In genomic region chr18:80247403-80247916, GRCh38 we compare ENCODE assay signal across 8 cellular contexts. TPM values are rescaled to one million over a fixed set of nuclear protein-coding genes. Genes with fewer than 3 reads are reported as not detected.
A peak's percentile ranks its signal among the peaks of the same experiment; 100 is the strongest.
DNase-seq lines count a peak whose midpoint lies in the region; ATAC-seq and TF ChIP-seq lines count a peak whose summit lies in the region.

PARD6G (minus strand) TSS chr18:80247514; CDS start chr18:80247348, 166 bp downstream.

- H3K27ac ChIP-seq in C4-2B (peak within 1 kb of the TSS; percentile 61), RWPE2 (ENCODE audit: poor library complexity, severe bottlenecking) (peak within 1 kb of the TSS; percentile 72), testis (peak within 1 kb of the TSS in 1 of 2 donors; percentile 50)

- ATAC-seq in RWPE2 (ENCODE audit: low read depth) = peak; percentile 32
- ATAC-seq in Right ventricle myocardium inferior = peak; percentile 95

- WGBS in testis, 2 donors = 0 to 1% methylated on average over 11 to 48 of the region's 60 CpGs

- H3K4me1 Mint-ChIP-seq in IgD-negative memory B cell = no peaks in the 10 kb centered on the region
- peaks cover 8% of the 10 kb centered on the region for H3K4me1 Mint-ChIP-seq in activated naive CD4-positive, alpha-beta T cell treated with anti-CD3 and anti-CD28 coated beads, Interleukin-2, amount 50 U/mL, for 24 hours
- H3K4me1 Mint-ChIP-seq in osteocyte (ENCODE audit: unreplicated experiment) = peaks cover 7% of the 10 kb centered on the region

- peaks cover 14% of the 10 kb centered on the region for H3K4me1 ChIP-seq in RWPE2 (ENCODE audit: insufficient read depth, poor library complexity, severe bottlenecking)
- H3K4me1 ChIP-seq in testis = no peaks in the 10 kb centered on the region

- peak within 1 kb of the TSS; percentile 74 for H3K4me3 ChIP-seq in RWPE2 (ENCODE audit: severe bottlenecking)
- peak within 1 kb of the TSS; percentile 71 to 77 for H3K4me3 ChIP-seq in testis

- peaks cover 0 to 2% (median 0%) of the 10 kb centered on the region in 3 donors for H3K9me3 Mint-ChIP-seq in IgD-negative memory B cell
- H3K9me3 Mint-ChIP-seq in activated naive CD4-positive, alpha-beta T cell treated with anti-CD3 and anti-CD28 coated beads, Interleukin-2, amount 50 U/mL, for 24 hours = no peaks in the 10 kb centered on the region
- no peaks in the 10 kb centered on the region for H3K9me3 Mint-ChIP-seq in osteocyte (ENCODE audit: unreplicated experiment)

- H3K36me3 ChIP-seq in RWPE2 (ENCODE audit: low read depth) (no peaks in the 10 kb centered on the region), testis (ENCODE audit: low read depth, missing control alignments) (no peaks in the 10 kb centered on the region)

- peaks cover 37% of the 10 kb centered on the region for H3K27me3 Mint-ChIP-seq in IgD-negative memory B cell
- H3K27me3 Mint-ChIP-seq in activated naive CD4-positive, alpha-beta T cell treated with anti-CD3 and anti-CD28 coated beads, Interleukin-2, amount 50 U/mL, for 24 hours = peaks cover 24% of the 10 kb centered on the region
- H3K27me3 Mint-ChIP-seq in osteocyte (ENCODE audit: unreplicated experiment) = peaks cover 3% of the 10 kb centered on the region

- peak within 1 kb of the TSS in 3 of 4 donors; percentile 28 to 68 (median 66) for H3K4me3 Mint-ChIP-seq in IgD-negative memory B cell
- H3K4me3 Mint-ChIP-seq in activated naive CD4-positive, alpha-beta T cell treated with anti-CD3 and anti-CD28 coated beads, Interleukin-2, amount 50 U/mL, for 24 hours = peak within 1 kb of the TSS; percentile 74
- peak within 1 kb of the TSS; percentile 79 for H3K4me3 Mint-ChIP-seq in osteocyte (ENCODE audit: unreplicated experiment)

- H3K27me3 ChIP-seq in RWPE2 (ENCODE audit: insufficient read depth, poor library complexity, severe bottlenecking) (no peaks in the 10 kb centered on the region), testis (no peaks in the 10 kb centered on the region)

- no peak; the same call in 1 of the 2 replicates for TF ChIP-seq CTCF in C4-2B (conservative IDR thresholded peaks at IDR 0.05)
- TF ChIP-seq CTCF in GM20000 (IDR thresholded peaks at IDR 0.05; ENCODE audit: extremely low read depth, missing control alignments) = no peak
- TF ChIP-seq CTCF in RWPE2 (IDR thresholded peaks at IDR 0.05; ENCODE audit: poor library complexity, severe bottlenecking) = peak; percentile 21
- TF ChIP-seq CTCF in osteocyte (IDR thresholded peaks at IDR 0.05) = peak; percentile 29
- TF ChIP-seq CTCF in testis (IDR thresholded peaks at IDR 0.05) = no peak

- peak; percentile 96 for DNase-seq in GM20000 (ENCODE audit: low spot score)
- DNase-seq in RWPE2 (ENCODE audit: low spot score) = peak; percentile 83
- DNase-seq in Right ventricle myocardium inferior (ENCODE audit: missing footprints) = peak; percentile 91
- DNase-seq in osteocyte (ENCODE audit: extremely low spot score, unreplicated experiment) = peak; percentile 94
- DNase-seq in testis = peak; percentile 89

- no peak within 1 kb of the TSS for H3K27ac Mint-ChIP-seq in IgD-negative memory B cell
- H3K27ac Mint-ChIP-seq in activated naive CD4-positive, alpha-beta T cell treated with anti-CD3 and anti-CD28 coated beads, Interleukin-2, amount 50 U/mL, for 24 hours = no peak within 1 kb of the TSS
- H3K27ac Mint-ChIP-seq in osteocyte (ENCODE audit: unreplicated experiment) = no peak within 1 kb of the TSS

- intact Hi-C loops in Right ventricle myocardium inferior (cut with DNase I) (no loop called here), testis (cut with DNase I; ENCODE audit: low total_unique reads) (no loop called here)

- H3K36me3 Mint-ChIP-seq in IgD-negative memory B cell (no peaks in the 10 kb centered on the region), osteocyte (ENCODE audit: unreplicated experiment) (no peaks in the 10 kb centered on the region)
- H3K36me3 Mint-ChIP-seq in activated naive CD4-positive, alpha-beta T cell treated with anti-CD3 and anti-CD28 coated beads, Interleukin-2, amount 50 U/mL, for 24 hours = no peaks in the 10 kb centered on the region

- TF ChIP-seq POLR2A in testis (IDR thresholded peaks at IDR 0.05) = no peak

- H3K9me3 ChIP-seq in RWPE2 (ENCODE audit: severe bottlenecking) = no peaks in the 10 kb centered on the region
- no peaks in the 10 kb centered on the region for H3K9me3 ChIP-seq in testis

RNA-seq across cellular contexts. Expression of gene PARD6G, which starts in this region (rescaled TPM):
- polyA plus RNA-seq in IgD-negative memory B cell = not detected
- total RNA-seq in Right ventricle myocardium inferior = 2.1 TPM
- 16.5 and 18.9 TPM in 2 replicates for total RNA-seq in osteocyte
- total RNA-seq in testis = 1 to 10 TPM; 5.3 to 7.5 TPM
- 3.0 TPM for polyA plus RNA-seq in testis (ENCODE audit: insufficient read depth, low read depth, low replicate concordance)

Comparison
In these comparisons a context has a peak if more than half of its experiments do, and no peak if none do; other contexts are left out.
1. CTCF ChIP-seq: peak in RWPE2 (single experiment) and osteocyte (single experiment); none in C4-2B (single experiment), GM20000 (single experiment) and testis (0 of 3).
2. Peak in every context shown above with its lines, with median percentiles within 50 percentile points of each other: DNase-seq and H3K4me3 Mint-ChIP-seq.